Comparison of ENCODE assay signal across 1 cellular context in the genomic region with DNA sequence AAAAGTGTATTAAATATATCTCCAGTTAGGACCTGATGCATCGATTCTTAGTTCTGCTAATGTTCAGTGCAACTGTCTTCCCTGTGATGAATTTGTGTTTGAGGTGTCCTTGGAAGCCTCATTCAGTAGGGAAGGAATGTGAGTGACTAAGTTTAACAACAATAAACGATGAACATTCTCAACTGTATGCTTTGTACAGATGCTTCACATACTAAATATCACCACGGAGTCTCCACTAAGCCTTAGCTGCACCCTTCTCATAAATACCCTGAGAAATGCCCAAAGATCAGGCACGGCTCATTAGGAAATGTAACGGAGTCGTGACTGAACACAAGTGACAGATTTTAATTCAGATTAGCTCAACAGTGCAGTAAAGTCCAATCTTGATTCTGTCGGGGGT.
A peak's percentile ranks its signal among the peaks of the same experiment; 100 is the strongest.
TF ChIP-seq lines count a peak whose summit lies in the region.

No MANE protein-coding gene starts in this region.

TF ChIP-seq in HepG2, 621 proteins besides CTCF, POLR2A, EP300 and RAD21:
- TF ChIP-seq, protein P1, sequence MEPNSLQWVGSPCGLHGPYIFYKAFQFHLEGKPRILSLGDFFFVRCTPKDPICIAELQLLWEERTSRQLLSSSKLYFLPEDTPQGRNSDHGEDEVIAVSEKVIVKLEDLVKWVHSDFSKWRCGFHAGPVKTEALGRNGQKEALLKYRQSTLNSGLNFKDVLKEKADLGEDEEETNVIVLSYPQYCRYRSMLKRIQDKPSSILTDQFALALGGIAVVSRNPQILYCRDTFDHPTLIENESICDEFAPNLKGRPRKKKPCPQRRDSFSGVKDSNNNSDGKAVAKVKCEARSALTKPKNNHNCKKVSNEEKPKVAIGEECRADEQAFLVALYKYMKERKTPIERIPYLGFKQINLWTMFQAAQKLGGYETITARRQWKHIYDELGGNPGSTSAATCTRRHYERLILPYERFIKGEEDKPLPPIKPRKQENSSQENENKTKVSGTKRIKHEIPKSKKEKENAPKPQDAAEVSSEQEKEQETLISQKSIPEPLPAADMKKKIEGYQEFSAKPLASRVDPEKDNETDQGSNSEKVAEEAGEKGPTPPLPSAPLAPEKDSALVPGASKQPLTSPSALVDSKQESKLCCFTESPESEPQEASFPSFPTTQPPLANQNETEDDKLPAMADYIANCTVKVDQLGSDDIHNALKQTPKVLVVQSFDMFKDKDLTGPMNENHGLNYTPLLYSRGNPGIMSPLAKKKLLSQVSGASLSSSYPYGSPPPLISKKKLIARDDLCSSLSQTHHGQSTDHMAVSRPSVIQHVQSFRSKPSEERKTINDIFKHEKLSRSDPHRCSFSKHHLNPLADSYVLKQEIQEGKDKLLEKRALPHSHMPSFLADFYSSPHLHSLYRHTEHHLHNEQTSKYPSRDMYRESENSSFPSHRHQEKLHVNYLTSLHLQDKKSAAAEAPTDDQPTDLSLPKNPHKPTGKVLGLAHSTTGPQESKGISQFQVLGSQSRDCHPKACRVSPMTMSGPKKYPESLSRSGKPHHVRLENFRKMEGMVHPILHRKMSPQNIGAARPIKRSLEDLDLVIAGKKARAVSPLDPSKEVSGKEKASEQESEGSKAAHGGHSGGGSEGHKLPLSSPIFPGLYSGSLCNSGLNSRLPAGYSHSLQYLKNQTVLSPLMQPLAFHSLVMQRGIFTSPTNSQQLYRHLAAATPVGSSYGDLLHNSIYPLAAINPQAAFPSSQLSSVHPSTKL (CRISPR knock-in tag; IDR thresholded peaks at IDR 0.05) = 0 out of 2 replicates have a peak, but pooled peaks have one; percentile 17
- TF ChIP-seq SP4 (CRISPR knock-in tag; IDR thresholded peaks at IDR 0.05) (0 out of 2 replicates have a peak, but pooled peaks have one; percentile 19), ELF1 (CRISPR knock-in tag; IDR thresholded peaks at IDR 0.05) (no peak)
